ENCODE assay signal across 3 cellular contexts in genomic region chr1:229475859-229476258, GRCh38. TPM values are rescaled to one million over a fixed set of nuclear protein-coding genes. Genes with fewer than 3 reads are reported as not detected.
"Had no signal": no experiment of that assay in that cellular context is flagged by ENCODE, and none has a peak within 500 bp of the region (broad histone marks: within the 10 kb centered on the region; RNA-seq: fewer than 3 reads in every experiment).

No MANE protein-coding gene starts in this region.

RNA-seq across cellular contexts. Expression of gene ACTA1, which starts 42.0 kb away (rescaled TPM):
- total RNA-seq: subcutaneous adipose tissue, upper lobe of right lung, vagina had no signal
